ENCODE assay signal across 13 cellular contexts in genomic region chr1:43639990-43640794, GRCh38. TPM values are rescaled to one million over a fixed set of nuclear protein-coding genes. Genes with fewer than 3 reads are reported as not detected.
DNase-seq lines count a peak whose midpoint lies in the region; ATAC-seq and TF ChIP-seq lines count a peak whose summit lies in the region.
"Had no signal": no experiment of that assay in that cellular context is flagged by ENCODE, and none has a peak within 500 bp of the region (broad histone marks: within the 10 kb centered on the region; RNA-seq: fewer than 3 reads in every experiment).

No MANE protein-coding gene starts in this region.

- H2AFZ ChIP-seq in HCT116 (ENCODE audit: low read depth, low read length, poor library complexity, severe bottlenecking) (no peak overlapping the region), osteoblast (ENCODE audit: low read length) (no peak overlapping the region)

- H4K20me1 ChIP-seq in HCT116 (ENCODE audit: insufficient read depth) (no peaks in the 10 kb centered on the region), osteoblast (ENCODE audit: insufficient read depth, low read length) (no peaks in the 10 kb centered on the region)

- H3K27me3 ChIP-seq in HCT116 (ENCODE audit: insufficient read depth, low read length), result no peaks in the 10 kb centered on the region
- H3K27me3 ChIP-seq in WERI-Rb-1 (ENCODE audit: insufficient read depth, low read depth, severe bottlenecking), result no peaks in the 10 kb centered on the region
- peaks cover 5% of the 10 kb centered on the region for H3K27me3 ChIP-seq in osteoblast (ENCODE audit: insufficient read depth, low read length)
- H3K27me3 ChIP-seq in stomach, result no peaks in the 10 kb centered on the region
- H3K27me3 ChIP-seq: adrenal gland, ovary had no signal

- H3K36me3 ChIP-seq in HCT116 (ENCODE audit: control insufficient read depth in 1 of 2, insufficient read depth in 2 of 2, low read length in 2 of 2) (no peaks in the 10 kb centered on the region), WERI-Rb-1 (no peaks in the 10 kb centered on the region), mucosa of descending colon (ENCODE audit: low read depth) (no peaks in the 10 kb centered on the region), osteoblast (ENCODE audit: insufficient read depth, low read length) (no peaks in the 10 kb centered on the region), stomach (no peaks in the 10 kb centered on the region)
- H3K36me3 ChIP-seq: adrenal gland, esophagus muscularis mucosa, ovary had no signal

- no peaks in the 10 kb centered on the region for H3K9me2 ChIP-seq in HCT116 (ENCODE audit: insufficient read depth)

- H3K9me3 ChIP-seq in HCT116 (ENCODE audit: control insufficient read depth in 1 of 2, insufficient read depth in 1 of 2, low read depth in 1 of 2, low read length in 2 of 2) (no peaks in the 10 kb centered on the region), WERI-Rb-1 (ENCODE audit: severe bottlenecking) (no peaks in the 10 kb centered on the region), mucosa of descending colon (no peaks in the 10 kb centered on the region), osteoblast (ENCODE audit: low read depth, low read length) (no peaks in the 10 kb centered on the region), stomach (no peaks in the 10 kb centered on the region)
- H3K9me3 ChIP-seq: adrenal gland, esophagus muscularis mucosa, ovary had no signal

- DNase-seq in DMS53 treated with DMSO at 0.1 percent for 48 hours (lab: John Stamatoyannopoulos, UW; ENCODE audit: unreplicated experiment), result peak; percentile 11
- DNase-seq in HCT116 (ENCODE audit: low read depth, low spot score), result no peak
- DNase-seq in WERI-Rb-1, result no peak
- peak in 2 of 3 donors; percentile 31 to 43 for DNase-seq in mucosa of descending colon
- DNase-seq in osteoblast (ENCODE audit: insufficient read length, low spot score, missing footprints), result no peak
- DNase-seq in stomach, result no peak
- DNase-seq: activated CD4-positive, CD25-positive, alpha-beta regulatory T cell treated with anti-CD3 and anti-CD28 coated beads, Interleukin-2, amount 50 U/mL, for 72 hours; adrenal gland; NCI-H1694 treated with DMSO at 0.1 percent for 48 hours; NCI-H526 treated with DMSO at 0.1 percent for 48 hours; ovary had no signal

- peak; percentile 55 for TF ChIP-seq RAD21 in HCT116 (IDR thresholded peaks at IDR 0.05; ENCODE audit: low read depth)

- POLR2A ChIA-PET in HCT116 (lab: Charles Lee), result interaction anchor here (2.8 kb wide), 1 partner anchor 10 kb away, joined by 13 read pairs; the partner anchor contains the start of gene KDM4A

- peak; percentile 67 for ATAC-seq in HCT116
- ATAC-seq in mucosa of descending colon, result peak; percentile 61
- no peak for ATAC-seq in HG02759 (IDR thresholded peaks at IDR 0.05; ENCODE audit: unreplicated experiment)

- H3K79me2 ChIP-seq in HCT116 (ENCODE audit: insufficient read depth, low read length) (no peaks in the 10 kb centered on the region), osteoblast (ENCODE audit: insufficient read depth, low read length) (no peaks in the 10 kb centered on the region)

- no peak overlapping the region for H3K4me3 ChIP-seq in HCT116 (replicated peaks in 1 of 2; ENCODE audit: low read depth in 1 of 2, low read length in 2 of 2)
- H3K4me3 ChIP-seq in WERI-Rb-1 (ENCODE audit: low read depth, low read length), result no peak overlapping the region
- no peak overlapping the region for H3K4me3 ChIP-seq in mucosa of descending colon
- no peak overlapping the region for H3K4me3 ChIP-seq in osteoblast (ENCODE audit: insufficient read depth, low read length)
- no peak overlapping the region for H3K4me3 ChIP-seq in stomach
- H3K4me3 ChIP-seq: adrenal gland, esophagus muscularis mucosa, ovary had no signal

- no peak overlapping the region for H3K4me2 ChIP-seq in HCT116 (ENCODE audit: low read length)
- H3K4me2 ChIP-seq in osteoblast (ENCODE audit: insufficient read depth, low read length), result no peak overlapping the region

- TF ChIP-seq POLR2A in HCT116 (IDR thresholded peaks at IDR 0.05; ENCODE audit: borderline replicate concordance, extremely low read depth, insufficient read depth, insufficient read length), result no peak
- TF ChIP-seq POLR2A in stomach (IDR thresholded peaks at IDR 0.05), result no peak

- no peak overlapping the region for H3K27ac ChIP-seq in HCT116 (ENCODE audit: low read depth, low read length)
- H3K27ac ChIP-seq in WERI-Rb-1, result no peak overlapping the region
- no peak overlapping the region for H3K27ac ChIP-seq in osteoblast (ENCODE audit: low read depth, low read length)
- H3K27ac ChIP-seq in stomach, result no peak overlapping the region
- H3K27ac ChIP-seq: adrenal gland, esophagus muscularis mucosa, ovary had no signal

- RAD21 ChIA-PET in HCT116 (lab: Charles Lee; ENCODE audit: low non-redundant PET in 1 of 2, low total read pairs in 2 of 2, uncharacterized antibody in 2 of 2, unreplicated experiment in 2 of 2), result interaction anchor here in 1 of 2 experiments (0.6 kb wide), 1 partner anchor 11 kb away, joined by 5 read pairs; no protein-coding TSS in a partner anchor

- no TSS peak for BruUV-seq in HCT116 (replicated peaks; lab: Mats Ljungman, UMichigan)

- WGBS in stomach, 5 donors, result 44 to 54% (median 53%) methylated on average over 5 of the region's 5 CpGs

- TF ChIP-seq CTCF in HCT116 (IDR thresholded peaks at IDR 0.05 in 2 of 3, conservative IDR thresholded peaks at IDR 0.05 in 1 of 3; ENCODE audit: borderline replicate concordance in 1 of 3, insufficient read depth in 1 of 3, low read depth in 2 of 3, low read length in 2 of 3) (peak in 1 of 3 experiments; percentile 21; a peak in 1 of 6 replicates), WERI-Rb-1 (IDR thresholded peaks at IDR 0.05; ENCODE audit: low read depth, low read length) (peak; percentile 5; the same call in 1 of the 2 replicates), mucosa of descending colon (IDR thresholded peaks at IDR 0.05) (no peak), osteoblast (IDR thresholded peaks at IDR 0.05; ENCODE audit: extremely low read depth, low read depth, low read length) (no peak), stomach (IDR thresholded peaks at IDR 0.05) (no peak)

- CTCF ChIA-PET in HCT116 (lab: Charles Lee), result interaction anchor here (0.8 kb wide), 1 partner anchor 10 kb away, joined by 3 read pairs; the partner anchor contains the start of gene KDM4A

- no peak for TF ChIP-seq EP300 in stomach (IDR thresholded peaks at IDR 0.05)

- no peak overlapping the region for H3K9ac ChIP-seq in HCT116 (ENCODE audit: low read length)

- H3K4me1 ChIP-seq in HCT116 (ENCODE audit: control insufficient read depth in 1 of 2, insufficient read depth in 2 of 2, low read length in 2 of 2) (peaks cover 22 to 57% of the 10 kb centered on the region in 2 experiments), mucosa of descending colon (ENCODE audit: low read depth) (no peaks in the 10 kb centered on the region), osteoblast (ENCODE audit: insufficient read depth, low read length) (no peaks in the 10 kb centered on the region), stomach (peaks cover 0 to 5% (median 0%) of the 10 kb centered on the region in 4 donors)
- H3K4me1 ChIP-seq: adrenal gland, esophagus muscularis mucosa had no signal

- intact Hi-C loops in HCT116 (cut with micrococcal nuclease), result loop anchor here (5.0 kb wide), 1 partner anchor 88 kb away; no protein-coding TSS in a partner anchor
- intact Hi-C loops in mucosa of descending colon (cut with DNase I, micrococcal nuclease), result loop anchor here in 1 of 2 donors (10.0 kb wide), 1 partner anchor 115 kb away; no protein-coding TSS in a partner anchor
- intact Hi-C loops in stomach (cut with DNase I; ENCODE audit: low total_unique reads), result no loop called here

TF ChIP-seq in HCT116, 20 proteins besides CTCF, POLR2A, EP300 and RAD21:
- TF ChIP-seq YY1 (IDR thresholded peaks at IDR 0.05; ENCODE audit: extremely low read depth, insufficient replicate concordance, low read depth, low read length) (no peak), ZFX (IDR thresholded peaks at IDR 0.05) (no peak), SP1 (IDR thresholded peaks at IDR 0.05; ENCODE audit: low read depth) (no peak), TCF7L2 (IDR thresholded peaks at IDR 0.05; ENCODE audit: borderline replicate concordance, extremely low read depth, insufficient read depth, insufficient read length) (no peak), EZH2 (IDR thresholded peaks at IDR 0.05) (no peak), EZH2phosphoT487 (IDR thresholded peaks at IDR 0.05; ENCODE audit: borderline replicate concordance) (no peak)

RNA-seq across cellular contexts. Expression of gene KDM4A, which starts 9.8 kb away (rescaled TPM):
- total RNA-seq in HCT116 (2021; ENCODE audit: unreplicated experiment) (46.9 TPM), mucosa of descending colon (10 to 100 TPM; 48.0 to 70.8 (median 54.9) TPM), osteoblast (47.0 and 47.4 TPM in 2 replicates), stomach (10 to 100 TPM; 20.5 to 64.3 (median 42.0) TPM)
- polyA plus RNA-seq in HCT116 (2012), result 33.1 and 43.6 TPM in 2 replicates
- polyA plus RNA-seq in stomach, result 1 to 10 TPM; 6.9 to 9.8 (median 8.9) TPM

Comparison
In these comparisons a context has a peak if more than half of its experiments do, and no peak if none do; other contexts are left out.
1. DNase-seq: peak in DMS53 treated with DMSO at 0.1 percent for 48 hours (single experiment) and mucosa of descending colon (2 of 3); none in HCT116 (single experiment), WERI-Rb-1 (single experiment), osteoblast (single experiment) and stomach (single experiment).